Comparison of ENCODE assay signal across 12 cellular contexts in the genomic region with DNA sequence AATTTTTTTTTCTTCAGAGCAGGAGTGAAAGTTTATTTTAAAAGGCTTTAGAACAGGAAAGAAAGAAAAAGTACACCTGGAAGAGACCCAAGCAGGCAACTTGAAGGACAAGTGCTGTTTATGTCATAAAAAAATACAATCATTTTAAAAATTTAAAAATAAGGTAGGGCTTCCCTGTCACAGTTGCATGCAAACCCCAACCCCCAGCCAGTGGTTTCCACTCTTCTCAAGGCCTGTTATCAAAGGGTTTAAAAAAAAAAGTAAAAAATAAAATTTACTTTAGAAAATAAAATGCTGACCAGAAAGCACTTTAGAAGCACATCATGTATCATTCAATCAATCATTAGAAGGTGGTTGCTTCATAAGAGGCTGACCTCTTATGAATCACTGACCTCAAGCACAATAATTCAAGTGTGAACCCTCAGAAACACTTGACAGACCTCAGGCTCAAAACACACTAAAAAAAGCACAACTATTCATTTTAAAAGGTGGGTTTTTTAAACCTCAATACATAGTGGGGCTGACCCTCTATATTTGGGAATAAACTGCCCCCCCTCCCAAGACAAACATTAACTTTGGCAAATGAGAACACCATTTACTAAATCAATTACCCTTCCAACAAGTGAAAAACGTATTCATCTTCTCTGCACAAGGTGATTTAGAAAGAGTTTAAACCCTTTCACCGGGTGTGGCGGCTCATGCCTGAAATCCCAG. TPM values are rescaled to one million over a fixed set of nuclear protein-coding genes. Genes with fewer than 3 reads are reported as not detected.
DNase-seq lines count a peak whose midpoint lies in the region; ATAC-seq lines count a peak whose summit lies in the region.
"Had no signal": no experiment of that assay in that cellular context is flagged by ENCODE, and none has a peak within 500 bp of the region (broad histone marks: within the 10 kb centered on the region; RNA-seq: fewer than 3 reads in every experiment).

No MANE protein-coding gene starts in this region.

- no peaks in the 10 kb centered on the region for H3K9me2 ChIP-seq in Karpas-422 (replicated peaks; ENCODE audit: insufficient read depth, low read length)

- H3K36me3 ChIP-seq in Karpas-422 (ENCODE audit: insufficient read depth, low read length) = no peaks in the 10 kb centered on the region

- no peak overlapping the region for H3K9ac ChIP-seq in Karpas-422 (ENCODE audit: low read length)

- no peaks in the 10 kb centered on the region for H4K20me1 ChIP-seq in Karpas-422 (ENCODE audit: insufficient read depth, low read depth, low read length)

- peak overlapping the region in 1 of 2 donors; percentile 20 for H3K4me3 Mint-ChIP-seq in stimulated activated naive B cell treated with anti-CD40 and anti-IgM and Interleukin-4, amounts not matched to agents 10 μg/mL and 1 μg/mL and 100 μg/mL, for 72 hours
- H3K4me3 Mint-ChIP-seq: neural crest cell had no signal

- no peaks in the 10 kb centered on the region for H3K9me3 Mint-ChIP-seq in stimulated activated naive B cell treated with anti-CD40 and anti-IgM and Interleukin-4, amounts not matched to agents 10 μg/mL and 1 μg/mL and 100 μg/mL, for 72 hours

- no peak overlapping the region for H2AFZ ChIP-seq in Karpas-422 (ENCODE audit: low read length)

- peaks cover 93% of the 10 kb centered on the region for H3K79me2 ChIP-seq in Karpas-422 (ENCODE audit: low read length)

- peaks cover 23 to 55% of the 10 kb centered on the region in 2 donors for H3K4me1 Mint-ChIP-seq in stimulated activated naive B cell treated with anti-CD40 and anti-IgM and Interleukin-4, amounts not matched to agents 10 μg/mL and 1 μg/mL and 100 μg/mL, for 72 hours

- peak overlapping the region; percentile 29; the same call in 1 of the 2 replicates for H3K27ac ChIP-seq in Karpas-422 (ENCODE audit: low read length)
- H3K27ac ChIP-seq in epithelial cell of prostate = peak overlapping the region; percentile 45
- H3K27ac ChIP-seq: 22Rv1 had no signal

- H3K4me1 ChIP-seq in Karpas-422 (ENCODE audit: low read length) = peaks cover 23% of the 10 kb centered on the region

- H3K9me3 ChIP-seq in Karpas-422 (ENCODE audit: low read length) = no peaks in the 10 kb centered on the region

- H3K4me3 ChIP-seq in Karpas-422 (ENCODE audit: low read length) = no peak overlapping the region

- peak; percentile 83 to 84 for ATAC-seq in stimulated activated naive B cell treated with anti-CD40 and anti-IgM and Interleukin-4, amounts not matched to agents 10 μg/mL and 1 μg/mL and 100 μg/mL, for 72 hours (replicated peaks)
- ATAC-seq in GM19023 (IDR thresholded peaks at IDR 0.05; ENCODE audit: unreplicated experiment) = no peak

- peak overlapping the region; percentile 37 for H3K27ac Mint-ChIP-seq in stimulated activated naive B cell treated with anti-CD40 and anti-IgM and Interleukin-4, amounts not matched to agents 10 μg/mL and 1 μg/mL and 100 μg/mL, for 72 hours

- H3K27me3 Mint-ChIP-seq in stimulated activated naive B cell treated with anti-CD40 and anti-IgM and Interleukin-4, amounts not matched to agents 10 μg/mL and 1 μg/mL and 100 μg/mL, for 72 hours = no peaks in the 10 kb centered on the region

- H3K4me2 ChIP-seq in Karpas-422 (ENCODE audit: low read depth, low read length, poor library complexity, severe bottlenecking) = no peak overlapping the region

- DNase-seq in DMS53 (lab: John Stamatoyannopoulos, UW) (peak; percentile 53), DMS53 treated with DMSO at 0.1 percent for 48 hours (lab: John Stamatoyannopoulos, UW; ENCODE audit: unreplicated experiment) (no peak), Karpas-422 (no peak), epithelial cell of prostate (ENCODE audit: low read depth, low spot score) (no peak), GOT3 (lab: John Stamatoyannopoulos, UW) (no peak), DMS153 treated with DMSO at 0.1 percent for 48 hours (lab: John Stamatoyannopoulos, UW; ENCODE audit: unreplicated experiment) (no peak)
- no peak for DNase-seq in stimulated activated naive B cell treated with anti-CD40 and anti-IgM and Interleukin-4, amounts not matched to agents 10 μg/mL and 1 μg/mL and 100 μg/mL, for 72 hours
- DNase-seq: activated CD4-positive, alpha-beta T cell treated with anti-CD3 and anti-CD28 coated beads, Interleukin-2, amount 50 U/mL, for 1 hour; NCI-H1105 had no signal

- peaks cover 11 to 13% of the 10 kb centered on the region in 2 donors for H3K36me3 Mint-ChIP-seq in stimulated activated naive B cell treated with anti-CD40 and anti-IgM and Interleukin-4, amounts not matched to agents 10 μg/mL and 1 μg/mL and 100 μg/mL, for 72 hours

- H3K27me3 ChIP-seq in Karpas-422 (ENCODE audit: low read length) = no peaks in the 10 kb centered on the region

RNA-seq across cellular contexts. Expression of gene ILRUN, which starts 15.6 kb away (rescaled TPM):
- 28.8 and 33.9 TPM in 2 replicates for total RNA-seq in Karpas-422 (2014; rRNA removed; shearing (Covaris generic); ENCODE audit: low replicate concordance)
